ENCODE assay signal across 21 cellular contexts in the genomic region with DNA sequence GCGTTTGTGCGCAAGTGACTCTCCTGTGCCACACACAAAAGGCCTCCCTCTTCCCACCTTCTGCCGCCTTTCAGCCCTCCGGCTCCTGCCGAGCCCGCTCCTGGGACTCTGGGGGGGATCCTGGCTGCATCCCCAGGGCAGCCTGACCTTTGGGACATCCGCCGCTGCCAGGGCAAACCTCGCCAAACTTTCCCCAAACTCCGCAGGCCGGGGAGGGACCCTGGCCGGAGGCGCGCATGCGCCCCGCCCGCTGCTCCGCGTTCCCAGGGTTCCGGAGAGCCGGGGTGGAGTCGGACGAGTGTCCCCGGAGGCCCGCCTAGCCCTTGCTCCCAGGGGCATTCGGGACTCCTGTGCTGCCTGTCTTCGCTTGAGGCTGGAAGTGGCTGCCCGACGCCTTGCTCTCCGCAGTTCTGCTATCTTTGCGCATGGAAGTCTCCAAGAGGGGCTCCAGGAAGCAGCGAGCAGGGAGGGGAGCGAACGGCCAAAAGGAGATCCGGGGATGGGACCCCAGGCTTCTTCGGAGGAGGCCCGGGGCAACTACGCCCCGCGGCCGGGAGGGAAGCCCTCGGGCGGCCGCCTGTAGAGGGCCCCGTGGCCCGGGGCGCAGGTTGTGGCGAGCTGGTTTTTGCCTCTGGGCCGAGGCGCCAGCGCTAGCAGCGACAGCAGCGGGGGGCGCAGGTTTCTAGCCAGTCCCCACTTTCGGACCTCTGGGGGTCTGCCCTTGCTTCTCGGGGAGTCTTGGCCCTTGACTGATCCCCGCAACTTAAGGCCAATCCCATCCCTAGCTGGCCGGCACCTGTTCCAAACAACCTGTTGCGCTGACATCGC. TPM values are rescaled to one million over a fixed set of nuclear protein-coding genes. Genes with fewer than 3 reads are reported as not detected.
A peak's percentile ranks its signal among the peaks of the same experiment; 100 is the strongest.
DNase-seq lines count a peak whose midpoint lies in the region; TF ChIP-seq lines count a peak whose summit lies in the region.
"Had no signal": no experiment of that assay in that cellular context is flagged by ENCODE, and none has a peak within 500 bp of the region (broad histone marks: within the 10 kb centered on the region; RNA-seq: fewer than 3 reads in every experiment).

No MANE protein-coding gene starts in this region.

- H3K9me3 ChIP-seq in ES-I3 (ENCODE audit: control insufficient read depth, insufficient read depth, low read length), result no peaks in the 10 kb centered on the region
- H3K9me3 ChIP-seq: vagina had no signal

- 0 out of 2 replicates have a peak, but pooled peaks cover 9% of the 10 kb centered on the region for H3K4me1 ChIP-seq in ES-I3 (ENCODE audit: insufficient read depth, low read length)
- H3K4me1 ChIP-seq: vagina had no signal

- H3K9me3 Mint-ChIP-seq in endothelial cell (ENCODE audit: unreplicated experiment) (no peaks in the 10 kb centered on the region), nephron progenitor cell (no peaks in the 10 kb centered on the region)

- TF ChIP-seq CTCF in endothelial cell (IDR thresholded peaks at IDR 0.05; ENCODE audit: unreplicated experiment) (no peak), nephron progenitor cell (IDR thresholded peaks at IDR 0.05) (no peak)

- DNase-seq in NCI-H1436 (lab: John Stamatoyannopoulos, UW), result peak; percentile 86
- DNase-seq in endothelial cell (ENCODE audit: low spot score), result peak; percentile 20
- DNase-seq in nephron progenitor cell, result peak; percentile 46
- DNase-seq in NCI-H146 (lab: John Stamatoyannopoulos, UW), result no peak
- no peak for DNase-seq in NCI-H2196 treated with DMSO at 0.1 percent for 48 hours (lab: John Stamatoyannopoulos, UW; ENCODE audit: unreplicated experiment)
- no peak for DNase-seq in effector CD4-positive, alpha-beta T cell
- DNase-seq in GOT3 (lab: John Stamatoyannopoulos, UW), result no peak
- DNase-seq: effector memory CD4-positive, alpha-beta T cell; foreskin fibroblast; midbrain; NCI-H187; NCI-H524 treated with DMSO at 0.1 percent for 48 hours; stimulated activated naive CD8-positive, alpha-beta T cell treated with anti-CD3 and anti-CD28 coated beads, Interleukin-15, Interleukin-2, amounts not matched to agents 100 U/mL and 50 U/mL, for 24 hours had no signal

- H3K4me1 Mint-ChIP-seq in endothelial cell (ENCODE audit: unreplicated experiment), result peaks cover 12% of the 10 kb centered on the region
- H3K4me1 Mint-ChIP-seq in nephron progenitor cell, result peaks cover 4% of the 10 kb centered on the region
- H3K4me1 Mint-ChIP-seq: B cell had no signal

- H3K27ac Mint-ChIP-seq in endothelial cell (ENCODE audit: unreplicated experiment) (no peak overlapping the region), nephron progenitor cell (no peak overlapping the region)
- H3K27ac Mint-ChIP-seq: activated naive CD8-positive, alpha-beta T cell had no signal

- peak overlapping the region; percentile 41; the same call in 1 of the 2 replicates for H3K9ac ChIP-seq in ES-I3 (ENCODE audit: low read depth, low read length)

- H3K36me3 Mint-ChIP-seq in endothelial cell (ENCODE audit: low read depth, unreplicated experiment) (no peaks in the 10 kb centered on the region), nephron progenitor cell (ENCODE audit: low read depth) (no peaks in the 10 kb centered on the region)
- H3K36me3 Mint-ChIP-seq: activated naive CD8-positive, alpha-beta T cell had no signal

- no peaks in the 10 kb centered on the region for H3K36me3 ChIP-seq in ES-I3 (ENCODE audit: insufficient read depth, low read length)
- H3K36me3 ChIP-seq: vagina had no signal

- peaks cover 35% of the 10 kb centered on the region for H3K27me3 Mint-ChIP-seq in endothelial cell (ENCODE audit: unreplicated experiment)
- peaks cover 100% of the 10 kb centered on the region for H3K27me3 Mint-ChIP-seq in nephron progenitor cell (ENCODE audit: low read depth, poor library complexity)

- no peak overlapping the region for H3K4me3 Mint-ChIP-seq in endothelial cell (ENCODE audit: unreplicated experiment)
- peak overlapping the region; percentile 49 for H3K4me3 Mint-ChIP-seq in nephron progenitor cell
- H3K4me3 Mint-ChIP-seq: activated naive CD8-positive, alpha-beta T cell; B cell had no signal

RNA-seq across cellular contexts. Expression of gene PTF1A, which starts 7.0 kb away (rescaled TPM):
- total RNA-seq in endothelial cell (ENCODE audit: unreplicated experiment), result not detected
- total RNA-seq: B cell; bronchial epithelial cell; osteocyte; RPMI7951; T-helper 1 cell treated with Interleukin-12 subunit alpha and Interleukin-12 subunit beta and Interleukin-4 antibody, amounts not matched to agents 30 ng/mL and 1 ng/mL, for 36 hours; vagina had no signal

Comparison
In these comparisons a context has a peak if more than half of its experiments do, and no peak if none do; other contexts are left out.
1. DNase-seq: peak in NCI-H1436 (single experiment), endothelial cell (single experiment) and nephron progenitor cell (single experiment); none in NCI-H146 (single experiment), NCI-H2196 treated with DMSO at 0.1 percent for 48 hours (single experiment), effector CD4-positive, alpha-beta T cell (single experiment) and GOT3 (single experiment).